ENCODE assay signal across 15 cellular contexts in genomic region chr14:51398898-51399297, GRCh38.
DNase-seq lines count a peak whose midpoint lies in the region; ATAC-seq and TF ChIP-seq lines count a peak whose summit lies in the region.
"Had no signal": no experiment of that assay in that cellular context is flagged by ENCODE, and none has a peak within 500 bp of the region (broad histone marks: within the 10 kb centered on the region; RNA-seq: fewer than 3 reads in every experiment).

No MANE protein-coding gene starts in this region.

- H3K27ac Mint-ChIP-seq in activated naive CD4-positive, alpha-beta T cell treated with anti-CD3 and anti-CD28 coated beads for 36 hours: no peak overlapping the region
- H3K27ac Mint-ChIP-seq: activated CD4-positive, alpha-beta T cell treated with anti-CD3 and anti-CD28 coated beads, Interleukin-2, amount 10 ng/mL, durations not matched to agents 24 days and 14 days had no signal

- no peaks in the 10 kb centered on the region for H3K36me3 Mint-ChIP-seq in activated naive CD4-positive, alpha-beta T cell treated with anti-CD3 and anti-CD28 coated beads for 36 hours (ENCODE audit: low read depth)

- H3K36me3 ChIP-seq in esophagus squamous epithelium (no peaks in the 10 kb centered on the region), thyroid gland (no peaks in the 10 kb centered on the region)
- H3K36me3 ChIP-seq: HAP-1 had no signal

- WGBS in esophagus squamous epithelium, 2 donors: 24 to 44% methylated on average over 4 of the region's 4 CpGs
- WGBS in thyroid gland, 2 donors: 87 to 89% methylated on average over 4 of the region's 4 CpGs

- CTCF ChIA-PET in activated naive CD4-positive, alpha-beta T cell treated with anti-CD3 and anti-CD28 coated beads for 36 hours (lab: Charles Lee): no interaction called here

- no peaks in the 10 kb centered on the region for H3K4me1 Mint-ChIP-seq in activated naive CD4-positive, alpha-beta T cell treated with anti-CD3 and anti-CD28 coated beads for 36 hours (ENCODE audit: low read depth)
- H3K4me1 Mint-ChIP-seq: activated CD4-positive, alpha-beta T cell treated with anti-CD3 and anti-CD28 coated beads, Interleukin-2, amount 10 ng/mL, durations not matched to agents 24 days and 14 days had no signal

- H3K4me3 Mint-ChIP-seq in activated naive CD4-positive, alpha-beta T cell treated with anti-CD3 and anti-CD28 coated beads for 36 hours: no peak overlapping the region
- H3K4me3 Mint-ChIP-seq: activated CD4-positive, alpha-beta T cell treated with anti-CD3 and anti-CD28 coated beads, Interleukin-2, amount 10 ng/mL, durations not matched to agents 24 days and 14 days had no signal

- TF ChIP-seq POLR2A in esophagus squamous epithelium (IDR thresholded peaks at IDR 0.05) (no peak), thyroid gland (IDR thresholded peaks at IDR 0.05) (no peak)

- H3K27ac ChIP-seq in esophagus squamous epithelium (peak overlapping the region; percentile 53 to 94 (median 83)), thyroid gland (no peak overlapping the region)

- no peak for ATAC-seq in HG03442 (IDR thresholded peaks at IDR 0.05; ENCODE audit: unreplicated experiment)
- no peak for ATAC-seq in HG03159 (IDR thresholded peaks at IDR 0.05; ENCODE audit: unreplicated experiment)

- H3K4me3 ChIP-seq in esophagus squamous epithelium (no peak overlapping the region), thyroid gland (replicated peaks in 1 of 3) (no peak overlapping the region)
- H3K4me3 ChIP-seq: HAP-1, lung had no signal

- no peaks in the 10 kb centered on the region for H3K9me3 ChIP-seq in esophagus squamous epithelium
- no peaks in the 10 kb centered on the region for H3K9me3 ChIP-seq in thyroid gland
- H3K9me3 ChIP-seq: HAP-1 had no signal

- intact Hi-C loops in esophagus squamous epithelium (cut with DNase I) (no loop called here), thyroid gland (cut with DNase I) (no loop called here)
- intact Hi-C loops in activated naive CD4-positive, alpha-beta T cell treated with anti-CD3 and anti-CD28 coated beads for 36 hours (cut with micrococcal nuclease): no loop called here

- H3K4me1 ChIP-seq in esophagus squamous epithelium: peaks cover 30 to 78% (median 43%) of the 10 kb centered on the region in 3 donors
- peaks cover 8 to 16% of the 10 kb centered on the region in 2 donors for H3K4me1 ChIP-seq in thyroid gland

- TF ChIP-seq CTCF in esophagus squamous epithelium (IDR thresholded peaks at IDR 0.05): peak in 2 of 6 experiments; percentile 7 to 23
- TF ChIP-seq CTCF in thyroid gland (IDR thresholded peaks at IDR 0.05): no peak

- no peaks in the 10 kb centered on the region for H3K27me3 ChIP-seq in esophagus squamous epithelium
- H3K27me3 ChIP-seq in thyroid gland: no peaks in the 10 kb centered on the region

- peaks cover 2% of the 10 kb centered on the region for H3K27me3 Mint-ChIP-seq in activated naive CD4-positive, alpha-beta T cell treated with anti-CD3 and anti-CD28 coated beads for 36 hours (ENCODE audit: low read depth)

- DNase-seq in GM04503 (ENCODE audit: low read depth): peak; percentile 68
- peak; percentile 83 for DNase-seq in RPMI7951 (ENCODE audit: low read depth)
- DNase-seq in esophagus squamous epithelium (lab: John Stamatoyannopoulos, UW): no peak
- peak; percentile 75 for DNase-seq in renal cortical epithelial cell (ENCODE audit: low read depth)
- DNase-seq in thyroid gland: no peak
- no peak for DNase-seq in activated naive CD4-positive, alpha-beta T cell treated with anti-CD3 and anti-CD28 coated beads for 36 hours
- DNase-seq: activated CD4-positive, alpha-beta T cell treated with anti-CD3 and anti-CD28 coated beads, Interleukin-2, amount 10 ng/mL, durations not matched to agents 24 days and 14 days; activated naive CD4-positive, alpha-beta T cell treated with anti-CD3 and anti-CD28 coated beads, Interleukin-2, amount 50 U/mL, for 16 hours; DND-41; NCI-H187; SHP77 had no signal

- H3K9me3 Mint-ChIP-seq in activated naive CD4-positive, alpha-beta T cell treated with anti-CD3 and anti-CD28 coated beads for 36 hours: no peaks in the 10 kb centered on the region
- H3K9me3 Mint-ChIP-seq: activated CD4-positive, alpha-beta T cell treated with anti-CD3 and anti-CD28 coated beads, Interleukin-2, amount 10 ng/mL, durations not matched to agents 24 days and 14 days had no signal

Comparison
In these comparisons a context has a peak if more than half of its experiments do, and no peak if none do; other contexts are left out.
1. DNase-seq: peak in GM04503 (single experiment), RPMI7951 (single experiment) and renal cortical epithelial cell (single experiment); none in esophagus squamous epithelium (single experiment), thyroid gland (0 of 2) and activated naive CD4-positive, alpha-beta T cell treated with anti-CD3 and anti-CD28 coated beads for 36 hours (single experiment).
2. H3K27ac ChIP-seq: peak in esophagus squamous epithelium (4 of 4); none in thyroid gland (0 of 3).